Comparison of ENCODE assay signal across 27 cellular contexts in the genomic region with DNA sequence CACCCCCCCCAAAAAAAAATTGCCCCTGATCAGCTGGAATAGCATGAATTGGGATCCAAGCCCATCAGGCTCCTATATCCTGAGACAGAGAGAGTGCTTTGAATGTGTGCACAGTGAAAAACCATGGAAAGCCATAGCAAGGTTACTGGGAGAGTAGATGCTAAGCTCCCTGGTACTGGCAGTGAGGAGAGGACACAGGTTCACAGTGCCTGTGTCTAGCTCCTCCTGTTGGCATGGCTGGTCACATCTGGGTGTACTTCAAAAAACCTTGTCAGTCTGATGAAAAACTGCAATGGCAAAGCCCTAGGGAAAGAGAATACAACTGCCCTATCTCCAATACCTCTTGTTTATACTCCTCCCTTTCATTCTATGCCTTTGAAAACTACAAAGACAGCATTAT. TPM values are rescaled to one million over a fixed set of nuclear protein-coding genes. Genes with fewer than 3 reads are reported as not detected.
DNase-seq lines count a peak whose midpoint lies in the region; ATAC-seq, FAIRE-seq and TF ChIP-seq lines count a peak whose summit lies in the region.
"Had no signal": no experiment of that assay in that cellular context is flagged by ENCODE, and none has a peak within 500 bp of the region (broad histone marks: within the 10 kb centered on the region; RNA-seq: fewer than 3 reads in every experiment).

No MANE protein-coding gene starts in this region.

- TF ChIP-seq CTCF in SK-N-SH (IDR thresholded peaks at IDR 0.05) (no peak), endothelial cell (IDR thresholded peaks at IDR 0.05; ENCODE audit: unreplicated experiment) (no peak)

- no peak overlapping the region for H3K27ac ChIP-seq in SK-N-SH (ENCODE audit: low read depth in 2 of 2, low read length in 1 of 2)
- H3K27ac ChIP-seq: BLaER1 treated with 17β-estradiol and CSF1 and Interleukin-3, amounts not matched to agents 10 nM and 100 nM; GM23248; neutrophil had no signal

- CTCF ChIA-PET in SK-N-SH (lab: Yijun Ruan, JAX) = interaction anchor here (0.7 to 1.6 kb wide), 4 partner anchors 9 to 78 kb away, joined by 3 to 5 read pairs (median 4); a partner anchor contains a TSS

- H3K9me3 Mint-ChIP-seq in endothelial cell (ENCODE audit: unreplicated experiment) = no peaks in the 10 kb centered on the region
- H3K9me3 Mint-ChIP-seq: activated naive CD4-positive, alpha-beta T cell treated with anti-CD3 and anti-CD28 coated beads, Interleukin-2, amount 50 U/mL, for 72 hours; endodermal cell; T-helper 2 cell treated with Interferon-gamma antibody and Interleukin-4, amounts not matched to agents 5 μg/mL and 100 μg/mL, for 36 hours; WTC11 had no signal

- TF ChIP-seq EP300 in SK-N-SH (IDR thresholded peaks at IDR 0.05; ENCODE audit: borderline replicate concordance in 1 of 2, low read depth in 1 of 2, low read length in 1 of 2) = no peak

- peaks cover 89 to 95% of the 10 kb centered on the region in 2 experiments for H3K36me3 ChIP-seq in SK-N-SH (replicated peaks in 1 of 2; ENCODE audit: control insufficient read depth in 1 of 2, insufficient read depth in 2 of 2, low read length in 1 of 2)

- TF ChIP-seq RAD21 in SK-N-SH (IDR thresholded peaks at IDR 0.05; ENCODE audit: low read length) = no peak

- H2AFZ ChIP-seq in SK-N-SH (ENCODE audit: low read depth) = no peak overlapping the region
- H2AFZ ChIP-seq: GM23248 had no signal

- H3K9me3 ChIP-seq in SK-N-SH = no peaks in the 10 kb centered on the region
- H3K9me3 ChIP-seq: BLaER1 treated with 17β-estradiol and CSF1 and Interleukin-3, amounts not matched to agents 10 nM and 100 nM; neutrophil had no signal

- peaks cover 82% of the 10 kb centered on the region for H3K79me2 ChIP-seq in SK-N-SH (ENCODE audit: insufficient read depth)

- peaks cover 2% of the 10 kb centered on the region for H3K27me3 Mint-ChIP-seq in endothelial cell (ENCODE audit: unreplicated experiment)

- no peaks in the 10 kb centered on the region for H3K9me2 ChIP-seq in SK-N-SH

- no peak overlapping the region for H3K4me3 Mint-ChIP-seq in endothelial cell (ENCODE audit: unreplicated experiment)
- H3K4me3 Mint-ChIP-seq: endodermal cell; T-helper 2 cell treated with Interferon-gamma antibody and Interleukin-4, amounts not matched to agents 5 μg/mL and 100 μg/mL, for 36 hours; WTC11 had no signal

- peaks cover 23% of the 10 kb centered on the region for H3F3A ChIP-seq in SK-N-SH (replicated peaks; ENCODE audit: insufficient read depth)

- FAIRE-seq in GM19239 (lab: Jason Lieb, UNC) = no peak
- FAIRE-seq: HTR-8/SVneo, small intestine had no signal

- no peaks in the 10 kb centered on the region for H3K4me1 Mint-ChIP-seq in endothelial cell (ENCODE audit: unreplicated experiment)
- H3K4me1 Mint-ChIP-seq: endodermal cell, WTC11 had no signal

- no peak for DNase-seq in SK-N-SH
- DNase-seq in COLO668 (lab: John Stamatoyannopoulos, UW; ENCODE audit: unreplicated experiment) = peak; percentile 11
- DNase-seq in NCI-H69 (lab: John Stamatoyannopoulos, UW) = peak; percentile 16
- peak; percentile 32 for DNase-seq in medulla oblongata (ENCODE audit: extremely low spot score)
- DNase-seq in GM19239 (ENCODE audit: insufficient read length, low spot score) = no peak
- no peak for DNase-seq in endothelial cell (ENCODE audit: low spot score)
- DNase-seq in SKM-1 (lab: John Stamatoyannopoulos, UW; ENCODE audit: unreplicated experiment) = no peak
- DNase-seq: activated CD4-positive, alpha-beta T cell treated with anti-CD3 and anti-CD28 coated beads, Interleukin-2, amount 50 U/mL, for 48 hours; endodermal cell; GM23248; Karpas-422; kidney glomerular epithelial cell; mammary epithelial cell; NCI-H1694; NCI-H226; NK-92 treated with Interleukin-12 subunit alpha and Interleukin-12 subunit beta, amount 100 ng/mL, for 24 hours; small intestine; stimulated activated CD4-positive, alpha-beta T cell treated with anti-CD3 and anti-CD28 coated beads, Interleukin-4, amount 100 ng/mL, for 1 hour; stimulated activated naive CD4-positive, alpha-beta T cell treated with Interleukin-2 at 50 U/mL for 16 hours; trophoblast cell had no signal

- no peak overlapping the region for H3K4me3 ChIP-seq in SK-N-SH (ENCODE audit: low read depth in 2 of 2, low read length in 1 of 2)
- H3K4me3 ChIP-seq: BLaER1 treated with 17β-estradiol and CSF1 and Interleukin-3, amounts not matched to agents 10 nM and 100 nM; GM23248 had no signal

- peaks cover 35% of the 10 kb centered on the region for H3K36me3 Mint-ChIP-seq in endothelial cell (ENCODE audit: low read depth, unreplicated experiment)

- POLR2A ChIA-PET in SK-N-SH (lab: Yijun Ruan, JAX) = interaction anchor here (1.0 kb wide), 1 partner anchor 12 kb away, joined by 3 read pairs; no protein-coding TSS in a partner anchor

- no peak overlapping the region for H3K4me2 ChIP-seq in SK-N-SH
- H3K4me2 ChIP-seq: BLaER1 treated with 17β-estradiol and CSF1 and Interleukin-3, amounts not matched to agents 10 nM and 100 nM had no signal

- no peaks in the 10 kb centered on the region for H3K27me3 ChIP-seq in SK-N-SH (ENCODE audit: insufficient read depth)
- H3K27me3 ChIP-seq: BLaER1 treated with 17β-estradiol and CSF1 and Interleukin-3, amounts not matched to agents 10 nM and 100 nM; neutrophil had no signal

- H3K27ac Mint-ChIP-seq in endothelial cell (ENCODE audit: unreplicated experiment) = no peak overlapping the region
- H3K27ac Mint-ChIP-seq: endodermal cell; T-helper 2 cell treated with Interferon-gamma antibody and Interleukin-4, amounts not matched to agents 5 μg/mL and 100 μg/mL, for 36 hours; WTC11 had no signal

- no peak overlapping the region for H3K9ac ChIP-seq in SK-N-SH
- H3K9ac ChIP-seq: GM23248 had no signal

- H3K4me1 ChIP-seq in SK-N-SH (ENCODE audit: control insufficient read depth in 1 of 2, insufficient read depth in 2 of 2, low read depth in 1 of 2, low read length in 1 of 2) = no peaks in the 10 kb centered on the region

- ATAC-seq in SK-N-SH treated with all-trans-retinoic acid at 6 μM for 48 hours = peak; percentile 40
- ATAC-seq: activated naive CD4-positive, alpha-beta T cell treated with anti-CD3 and anti-CD28 coated beads, Interleukin-2, amount 50 U/mL, for 72 hours; WTC11 had no signal

- H4K20me1 ChIP-seq in SK-N-SH (ENCODE audit: insufficient read depth) = 0 out of 2 replicates have a peak, but pooled peaks cover 8% of the 10 kb centered on the region

TF ChIP-seq in SK-N-SH treated with all-trans-retinoic acid at 6 μM for 48 hours, 23 proteins besides CTCF, POLR2A, EP300 and RAD21 (continues in another document):
- TF ChIP-seq, protein P1, sequence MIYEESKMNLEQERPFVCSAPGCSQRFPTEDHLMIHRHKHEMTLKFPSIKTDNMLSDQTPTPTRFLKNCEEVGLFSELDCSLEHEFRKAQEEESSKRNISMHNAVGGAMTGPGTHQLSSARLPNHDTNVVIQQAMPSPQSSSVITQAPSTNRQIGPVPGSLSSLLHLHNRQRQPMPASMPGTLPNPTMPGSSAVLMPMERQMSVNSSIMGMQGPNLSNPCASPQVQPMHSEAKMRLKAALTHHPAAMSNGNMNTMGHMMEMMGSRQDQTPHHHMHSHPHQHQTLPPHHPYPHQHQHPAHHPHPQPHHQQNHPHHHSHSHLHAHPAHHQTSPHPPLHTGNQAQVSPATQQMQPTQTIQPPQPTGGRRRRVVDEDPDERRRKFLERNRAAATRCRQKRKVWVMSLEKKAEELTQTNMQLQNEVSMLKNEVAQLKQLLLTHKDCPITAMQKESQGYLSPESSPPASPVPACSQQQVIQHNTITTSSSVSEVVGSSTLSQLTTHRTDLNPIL (CRISPR knock-in tag; IDR thresholded peaks at IDR 0.05; ENCODE audit: low read depth) = no peak
- no peak for TF ChIP-seq ZFP30 (CRISPR knock-in tag; IDR thresholded peaks at IDR 0.05)

TF ChIP-seq in SK-N-SH, 30 proteins besides CTCF, POLR2A, EP300 and RAD21 (continues in another document):
- no peak for TF ChIP-seq SIN3A (IDR thresholded peaks at IDR 0.05; ENCODE audit: borderline replicate concordance, low read depth, low read length)
- TF ChIP-seq, protein P2, sequence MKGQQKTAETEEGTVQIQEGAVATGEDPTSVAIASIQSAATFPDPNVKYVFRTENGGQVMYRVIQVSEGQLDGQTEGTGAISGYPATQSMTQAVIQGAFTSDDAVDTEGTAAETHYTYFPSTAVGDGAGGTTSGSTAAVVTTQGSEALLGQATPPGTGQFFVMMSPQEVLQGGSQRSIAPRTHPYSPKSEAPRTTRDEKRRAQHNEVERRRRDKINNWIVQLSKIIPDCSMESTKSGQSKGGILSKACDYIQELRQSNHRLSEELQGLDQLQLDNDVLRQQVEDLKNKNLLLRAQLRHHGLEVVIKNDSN (IDR thresholded peaks at IDR 0.05; ENCODE audit: borderline replicate concordance, low read depth) = no peak
- TF ChIP-seq, protein P3, sequence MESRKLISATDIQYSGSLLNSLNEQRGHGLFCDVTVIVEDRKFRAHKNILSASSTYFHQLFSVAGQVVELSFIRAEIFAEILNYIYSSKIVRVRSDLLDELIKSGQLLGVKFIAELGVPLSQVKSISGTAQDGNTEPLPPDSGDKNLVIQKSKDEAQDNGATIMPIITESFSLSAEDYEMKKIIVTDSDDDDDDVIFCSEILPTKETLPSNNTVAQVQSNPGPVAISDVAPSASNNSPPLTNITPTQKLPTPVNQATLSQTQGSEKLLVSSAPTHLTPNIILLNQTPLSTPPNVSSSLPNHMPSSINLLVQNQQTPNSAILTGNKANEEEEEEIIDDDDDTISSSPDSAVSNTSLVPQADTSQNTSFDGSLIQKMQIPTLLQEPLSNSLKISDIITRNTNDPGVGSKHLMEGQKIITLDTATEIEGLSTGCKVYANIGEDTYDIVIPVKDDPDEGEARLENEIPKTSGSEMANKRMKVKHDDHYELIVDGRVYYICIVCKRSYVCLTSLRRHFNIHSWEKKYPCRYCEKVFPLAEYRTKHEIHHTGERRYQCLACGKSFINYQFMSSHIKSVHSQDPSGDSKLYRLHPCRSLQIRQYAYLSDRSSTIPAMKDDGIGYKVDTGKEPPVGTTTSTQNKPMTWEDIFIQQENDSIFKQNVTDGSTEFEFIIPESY (IDR thresholded peaks at IDR 0.05; ENCODE audit: borderline replicate concordance, low read depth) = no peak
- no peak for TF ChIP-seq GATA2 (CRISPR knock-in tag; IDR thresholded peaks at IDR 0.05)

RNA-seq across cellular contexts. Expression of a gene that starts 12.9 kb away (rescaled TPM):
- polyA plus RNA-seq in SK-N-SH (2012; rRNA removed) = 91.4 and 122 TPM in 2 replicates
- 86.6 and 96.8 TPM in 2 replicates for polyA plus RNA-seq in SK-N-SH (2012; cell fraction: cytosol; rRNA removed)
- 105 and 128 TPM in 2 replicates for polyA plus RNA-seq in SK-N-SH (2012; cell fraction: nucleus; rRNA removed)
- 178 TPM for total RNA-seq in endothelial cell (ENCODE audit: unreplicated experiment)

RNA-seq across cellular contexts. Expression of a gene that starts 13.1 kb away (rescaled TPM):
- 165 and 226 TPM in 2 replicates for polyA plus RNA-seq in SK-N-SH (2012; rRNA removed)
- 119 and 142 TPM in 2 replicates for polyA plus RNA-seq in SK-N-SH (2012; cell fraction: cytosol; rRNA removed)
- polyA plus RNA-seq in SK-N-SH (2012; cell fraction: nucleus; rRNA removed) = 207 and 239 TPM in 2 replicates
- total RNA-seq in endothelial cell (ENCODE audit: unreplicated experiment) = 115 TPM

RNA-seq across cellular contexts. Expression of a gene that starts 36.8 kb away (rescaled TPM):
- 0.16 and 0.18 TPM in 2 replicates for polyA plus RNA-seq in SK-N-SH (2012; rRNA removed)
- polyA plus RNA-seq in SK-N-SH (2012; cell fraction: cytosol; rRNA removed) = 0.04 and 0.09 TPM in 2 replicates
- 0.45 and 0.56 TPM in 2 replicates for polyA plus RNA-seq in SK-N-SH (2012; cell fraction: nucleus; rRNA removed)
- 1.2 TPM for total RNA-seq in endothelial cell (ENCODE audit: unreplicated experiment)
- total RNA-seq: GM23248, mammary epithelial cell had no signal

RNA-seq across cellular contexts. Expression of a gene that starts 45.2 kb away (rescaled TPM):
- polyA plus RNA-seq in SK-N-SH (2012; rRNA removed) = 31.4 and 52.1 TPM in 2 replicates
- polyA plus RNA-seq in SK-N-SH (2012; cell fraction: cytosol; rRNA removed) = 34.9 and 45.9 TPM in 2 replicates
- polyA plus RNA-seq in SK-N-SH (2012; cell fraction: nucleus; rRNA removed) = 24.8 and 42.2 TPM in 2 replicates
- 61.7 TPM for total RNA-seq in endothelial cell (ENCODE audit: unreplicated experiment)

Comparison
In these comparisons a context has a peak if more than half of its experiments do, and no peak if none do; other contexts are left out.
1. DNase-seq: peak in COLO668 (single experiment), NCI-H69 (single experiment) and medulla oblongata (single experiment); none in SK-N-SH (single experiment), GM19239 (single experiment), endothelial cell (single experiment) and SKM-1 (single experiment).